Comparison of ENCODE assay signal across 16 cellular contexts in the genomic region with DNA sequence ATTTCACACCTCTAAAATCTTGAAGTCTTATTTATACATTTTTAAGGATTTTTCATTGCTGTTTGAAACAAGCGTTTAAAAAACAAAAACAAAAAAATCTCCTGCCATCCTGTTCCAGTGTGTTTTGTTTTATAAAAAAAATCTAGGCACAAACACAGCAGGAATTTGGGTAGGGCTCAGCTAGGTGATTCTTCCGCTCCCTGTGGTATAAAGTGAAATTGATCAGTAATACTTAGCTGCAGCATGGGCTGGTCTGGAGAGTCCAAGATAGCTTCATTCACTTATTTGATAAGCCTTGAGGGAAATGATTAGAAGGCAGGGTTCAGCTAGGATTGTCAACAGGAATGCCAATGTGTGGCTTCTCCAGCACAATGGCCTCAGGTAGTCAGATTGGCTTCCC.
"Had no signal": no experiment of that assay in that cellular context is flagged by ENCODE, and none has a peak within 500 bp of the region (broad histone marks: within the 10 kb centered on the region; RNA-seq: fewer than 3 reads in every experiment).

No MANE protein-coding gene starts in this region.

- H3K4me3 ChIP-seq: coronary artery, lower lobe of right lung, prostate gland, right atrium auricular region, sigmoid colon, testis, tibial artery had no signal

- H3K27me3 ChIP-seq: right atrium auricular region, sigmoid colon, testis, tibial artery had no signal

- DNase-seq: dermis blood vessel endothelial cell; hypothalamus; left ventricle myocardium superior; lower lobe of right lung; nephron progenitor cell; nucleus accumbens; sigmoid colon; stimulated activated CD4-positive, alpha-beta T cell treated with anti-CD3 and anti-CD28 coated beads, Interleukin-2, amount 100 ng/mL, for 24 hours; stimulated activated CD4-positive, alpha-beta T cell treated with anti-CD3 and anti-CD28 coated beads, Interleukin-4, amount 100 ng/mL, for 24 hours; stimulated activated naive CD4-positive, alpha-beta T cell treated with Interleukin-2 at 50 U/mL for 16 hours; substantia nigra; testis; tibial artery had no signal

- H3K27ac ChIP-seq: lower lobe of right lung, prostate gland, right atrium auricular region, testis had no signal

- ATAC-seq: left ventricle myocardium superior had no signal

- H3K36me3 ChIP-seq: lower lobe of right lung, prostate gland, right atrium auricular region, sigmoid colon, tibial artery had no signal

- H3K9me3 ChIP-seq: lower lobe of right lung, prostate gland, right atrium auricular region, sigmoid colon, testis, tibial artery had no signal

- H3K4me1 ChIP-seq: prostate gland had no signal
